In the genomic region with DNA sequence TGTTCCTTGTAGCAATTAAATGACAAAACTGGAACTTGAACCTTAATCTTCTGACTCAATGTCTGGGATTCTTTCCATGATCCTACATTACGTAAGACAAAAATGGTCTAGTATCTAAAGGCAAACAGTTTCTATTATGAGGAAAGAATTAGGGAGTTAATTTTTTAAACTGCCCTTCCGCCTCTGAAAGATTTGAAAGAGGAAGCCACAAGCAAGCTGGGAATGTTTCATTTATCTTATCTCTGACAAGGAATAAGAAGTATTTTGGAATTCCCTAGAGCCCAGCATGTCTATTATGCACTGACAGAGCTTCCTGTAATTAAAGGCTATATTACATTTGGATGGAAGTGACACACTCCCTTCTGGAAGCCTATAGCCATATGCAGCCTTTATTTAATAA, we compare ENCODE assay signal across 11 cellular contexts.
DNase-seq lines count a peak whose midpoint lies in the region; ATAC-seq and TF ChIP-seq lines count a peak whose summit lies in the region.
"Had no signal": no experiment of that assay in that cellular context is flagged by ENCODE, and none has a peak within 500 bp of the region (broad histone marks: within the 10 kb centered on the region; RNA-seq: fewer than 3 reads in every experiment).

No MANE protein-coding gene starts in this region.

- 0 to 1% methylated on average over 2 of the region's 2 CpGs for WGBS in GM23248 (ENCODE audit: low coverage in 1 of 2, low lambda C conversion rate in 2 of 2, missing lambda C conversion rate in 2 of 2), 2 experiments
- 20% methylated on average over 2 of the region's 2 CpGs for WGBS in SK-N-SH (ENCODE audit: low lambda C conversion rate)

- H3K4me3 ChIP-seq in GM23248 (no peak overlapping the region), SK-N-SH (ENCODE audit: low read depth in 2 of 2, low read length in 1 of 2) (no peak overlapping the region; a peak in 1 of 4 replicates)
- no peak overlapping the region for H3K4me3 ChIP-seq in effector memory CD4-positive, alpha-beta T cell (ENCODE audit: insufficient read depth, low read depth, low read length, poor library complexity, severe bottlenecking)

- no peaks in the 10 kb centered on the region for H3K9me3 ChIP-seq in GM23248 (ENCODE audit: low read depth)
- no peaks in the 10 kb centered on the region for H3K9me3 ChIP-seq in SK-N-SH
- H3K9me3 ChIP-seq in effector memory CD4-positive, alpha-beta T cell (ENCODE audit: control insufficient read depth, low read length), result no peaks in the 10 kb centered on the region

- H3K9me2 ChIP-seq in GM23248 (ENCODE audit: insufficient read depth) (no peaks in the 10 kb centered on the region), SK-N-SH (no peaks in the 10 kb centered on the region)

- peak overlapping the region; percentile 47 for H3K4me2 ChIP-seq in GM23248 (ENCODE audit: unreplicated experiment)
- H3K4me2 ChIP-seq in SK-N-SH, result peak overlapping the region; percentile 58

- H3K4me1 ChIP-seq in GM23248 (ENCODE audit: insufficient read depth), result peaks cover 21% of the 10 kb centered on the region
- H3K4me1 ChIP-seq in SK-N-SH (ENCODE audit: control insufficient read depth in 1 of 2, insufficient read depth in 2 of 2, low read depth in 1 of 2, low read length in 1 of 2), result peaks cover under 1 to 12% of the 10 kb centered on the region in 2 experiments; a peak in 3 of 4 replicates
- H3K4me1 ChIP-seq in effector memory CD4-positive, alpha-beta T cell (ENCODE audit: control insufficient read depth, insufficient read depth, low read length, poor library complexity, severe bottlenecking), result no peaks in the 10 kb centered on the region

- CTCF ChIA-PET in SK-N-SH (lab: Yijun Ruan, JAX), result no interaction called here

- no peak for TF ChIP-seq CTCF in SK-N-SH (IDR thresholded peaks at IDR 0.05)

- ATAC-seq in GM21576 (IDR thresholded peaks at IDR 0.05; ENCODE audit: unreplicated experiment) (no peak), HG03135 (IDR thresholded peaks at IDR 0.05; ENCODE audit: unreplicated experiment) (no peak)
- ATAC-seq: stimulated activated effector memory CD8-positive, alpha-beta T cell treated with anti-CD3 and anti-CD28 coated beads, Interleukin-12 subunit alpha, Interleukin-12 subunit beta, amount 100 ng/mL, for 72 hours had no signal

- H3F3A ChIP-seq in GM23248 (ENCODE audit: insufficient read depth) (peaks cover 21% of the 10 kb centered on the region), SK-N-SH (replicated peaks; ENCODE audit: insufficient read depth) (peaks cover 14% of the 10 kb centered on the region)

- peak; percentile 83 for DNase-seq in GM23248
- DNase-seq in SK-N-SH, result peak; percentile 9
- DNase-seq in fibroblast of the conjunctiva (ENCODE audit: low read depth), result peak; percentile 14
- peak; percentile 7 for DNase-seq in pulmonary artery endothelial cell (ENCODE audit: low read depth, low spot score)
- DNase-seq in Kasumi-1 (lab: John Stamatoyannopoulos, UW), result no peak
- DNase-seq in effector memory CD4-positive, alpha-beta T cell, result no peak
- DNase-seq: DMS79, Karpas-422 had no signal

- POLR2A ChIA-PET in SK-N-SH (lab: Yijun Ruan, JAX), result no interaction called here

- H3K9ac ChIP-seq in GM23248 (peak overlapping the region; percentile 21; the same call in 1 of the 2 replicates), SK-N-SH (peak overlapping the region; percentile 55; the same call in 1 of the 2 replicates)

- no peaks in the 10 kb centered on the region for H3K27me3 ChIP-seq in GM23248 (replicated peaks; ENCODE audit: insufficient read depth)
- no peaks in the 10 kb centered on the region for H3K27me3 ChIP-seq in SK-N-SH (ENCODE audit: insufficient read depth)
- no peaks in the 10 kb centered on the region for H3K27me3 ChIP-seq in effector memory CD4-positive, alpha-beta T cell (replicated peaks; ENCODE audit: control insufficient read depth, insufficient read depth, low read length, poor library complexity, severe bottlenecking)

- H3K36me3 ChIP-seq in GM23248 (ENCODE audit: low read depth) (no peaks in the 10 kb centered on the region), SK-N-SH (replicated peaks in 1 of 2; ENCODE audit: control insufficient read depth in 1 of 2, insufficient read depth in 2 of 2, low read length in 1 of 2) (no peaks in the 10 kb centered on the region)
- H3K36me3 ChIP-seq in effector memory CD4-positive, alpha-beta T cell (ENCODE audit: control insufficient read depth, insufficient read depth, low read length), result no peaks in the 10 kb centered on the region

- H3K79me2 ChIP-seq in GM23248 (ENCODE audit: insufficient read depth) (no peaks in the 10 kb centered on the region), SK-N-SH (ENCODE audit: insufficient read depth) (no peaks in the 10 kb centered on the region)

- TF ChIP-seq RAD21 in SK-N-SH (IDR thresholded peaks at IDR 0.05; ENCODE audit: low read length), result no peak

- in situ Hi-C loops in GM23248 (cut with MboI), result no loop called here

- H4K20me1 ChIP-seq in GM23248 (ENCODE audit: insufficient read depth), result no peaks in the 10 kb centered on the region
- no peaks in the 10 kb centered on the region for H4K20me1 ChIP-seq in SK-N-SH (ENCODE audit: insufficient read depth)

- H3K27ac ChIP-seq in GM23248, result peak overlapping the region; percentile 69
- peak overlapping the region; percentile 87 to 91; a peak in 3 of 4 replicates for H3K27ac ChIP-seq in SK-N-SH (ENCODE audit: low read depth in 2 of 2, low read length in 1 of 2)
- no peak overlapping the region for H3K27ac ChIP-seq in effector memory CD4-positive, alpha-beta T cell (ENCODE audit: insufficient read depth, low read length, poor library complexity, severe bottlenecking)

- peak overlapping the region; percentile 7; the same call in 1 of the 2 replicates for H2AFZ ChIP-seq in GM23248
- peak overlapping the region; percentile 48; the same call in 1 of the 2 replicates for H2AFZ ChIP-seq in SK-N-SH (ENCODE audit: low read depth)

- TF ChIP-seq EP300 in SK-N-SH (IDR thresholded peaks at IDR 0.05; ENCODE audit: borderline replicate concordance in 1 of 2, low read depth in 1 of 2, low read length in 1 of 2), result peak; percentile 90 to 95

TF ChIP-seq in SK-N-SH, 30 proteins besides CTCF, POLR2A, EP300 and RAD21 (continues in another document):
- peak; percentile 67 for TF ChIP-seq FOXM1 (IDR thresholded peaks at IDR 0.05; ENCODE audit: low read depth)
- TF ChIP-seq SIN3A (IDR thresholded peaks at IDR 0.05; ENCODE audit: borderline replicate concordance, low read depth, low read length), result peak; percentile 52; the same call in 1 of the 2 replicates
- TF ChIP-seq MXI1 (IDR thresholded peaks at IDR 0.05; ENCODE audit: low read depth, low read length), result no peak
- no peak for TF ChIP-seq FOXJ3 (CRISPR knock-in tag; IDR thresholded peaks at IDR 0.05)
- peak; percentile 84 for TF ChIP-seq TEAD4 (IDR thresholded peaks at IDR 0.05; ENCODE audit: borderline replicate concordance, insufficient read depth)
- TF ChIP-seq MAX (IDR thresholded peaks at IDR 0.05; ENCODE audit: low read depth), result peak; percentile 40; the same call in 1 of the 2 replicates
- TF ChIP-seq TAF1 (IDR thresholded peaks at IDR 0.05; ENCODE audit: borderline replicate concordance, low read depth, low read length), result no peak
- TF ChIP-seq, protein P1, sequence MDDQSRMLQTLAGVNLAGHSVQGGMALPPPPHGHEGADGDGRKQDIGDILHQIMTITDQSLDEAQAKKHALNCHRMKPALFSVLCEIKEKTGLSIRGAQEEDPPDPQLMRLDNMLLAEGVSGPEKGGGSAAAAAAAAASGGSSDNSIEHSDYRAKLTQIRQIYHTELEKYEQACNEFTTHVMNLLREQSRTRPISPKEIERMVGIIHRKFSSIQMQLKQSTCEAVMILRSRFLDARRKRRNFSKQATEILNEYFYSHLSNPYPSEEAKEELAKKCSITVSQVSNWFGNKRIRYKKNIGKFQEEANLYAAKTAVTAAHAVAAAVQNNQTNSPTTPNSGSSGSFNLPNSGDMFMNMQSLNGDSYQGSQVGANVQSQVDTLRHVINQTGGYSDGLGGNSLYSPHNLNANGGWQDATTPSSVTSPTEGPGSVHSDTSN (IDR thresholded peaks at IDR 0.05), result peak; percentile 90
- TF ChIP-seq FOSL2 (IDR thresholded peaks at IDR 0.05; ENCODE audit: borderline replicate concordance, low read depth), result peak; percentile 61; the same call in 1 of the 2 replicates
- TF ChIP-seq, protein P2, sequence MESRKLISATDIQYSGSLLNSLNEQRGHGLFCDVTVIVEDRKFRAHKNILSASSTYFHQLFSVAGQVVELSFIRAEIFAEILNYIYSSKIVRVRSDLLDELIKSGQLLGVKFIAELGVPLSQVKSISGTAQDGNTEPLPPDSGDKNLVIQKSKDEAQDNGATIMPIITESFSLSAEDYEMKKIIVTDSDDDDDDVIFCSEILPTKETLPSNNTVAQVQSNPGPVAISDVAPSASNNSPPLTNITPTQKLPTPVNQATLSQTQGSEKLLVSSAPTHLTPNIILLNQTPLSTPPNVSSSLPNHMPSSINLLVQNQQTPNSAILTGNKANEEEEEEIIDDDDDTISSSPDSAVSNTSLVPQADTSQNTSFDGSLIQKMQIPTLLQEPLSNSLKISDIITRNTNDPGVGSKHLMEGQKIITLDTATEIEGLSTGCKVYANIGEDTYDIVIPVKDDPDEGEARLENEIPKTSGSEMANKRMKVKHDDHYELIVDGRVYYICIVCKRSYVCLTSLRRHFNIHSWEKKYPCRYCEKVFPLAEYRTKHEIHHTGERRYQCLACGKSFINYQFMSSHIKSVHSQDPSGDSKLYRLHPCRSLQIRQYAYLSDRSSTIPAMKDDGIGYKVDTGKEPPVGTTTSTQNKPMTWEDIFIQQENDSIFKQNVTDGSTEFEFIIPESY (IDR thresholded peaks at IDR 0.05; ENCODE audit: borderline replicate concordance, low read depth), result no peak
- TF ChIP-seq, protein P3, sequence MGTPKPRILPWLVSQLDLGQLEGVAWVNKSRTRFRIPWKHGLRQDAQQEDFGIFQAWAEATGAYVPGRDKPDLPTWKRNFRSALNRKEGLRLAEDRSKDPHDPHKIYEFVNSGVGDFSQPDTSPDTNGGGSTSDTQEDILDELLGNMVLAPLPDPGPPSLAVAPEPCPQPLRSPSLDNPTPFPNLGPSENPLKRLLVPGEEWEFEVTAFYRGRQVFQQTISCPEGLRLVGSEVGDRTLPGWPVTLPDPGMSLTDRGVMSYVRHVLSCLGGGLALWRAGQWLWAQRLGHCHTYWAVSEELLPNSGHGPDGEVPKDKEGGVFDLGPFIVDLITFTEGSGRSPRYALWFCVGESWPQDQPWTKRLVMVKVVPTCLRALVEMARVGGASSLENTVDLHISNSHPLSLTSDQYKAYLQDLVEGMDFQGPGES (IDR thresholded peaks at IDR 0.05; ENCODE audit: low read depth, low read length), result no peak

Comparison
In these comparisons a context has a peak if more than half of its experiments do, and no peak if none do; other contexts are left out.
1. DNase-seq: peak in GM23248 (single experiment), SK-N-SH (single experiment), fibroblast of the conjunctiva (single experiment) and pulmonary artery endothelial cell (single experiment); none in Kasumi-1 (0 of 2) and effector memory CD4-positive, alpha-beta T cell (0 of 3).